ENCODE assay signal across 8 cellular contexts in genomic region chr5:43556607-43556856, GRCh38. TPM values are rescaled to one million over a fixed set of nuclear protein-coding genes. Genes with fewer than 3 reads are reported as not detected.
DNase-seq lines count a peak whose midpoint lies in the region; ATAC-seq and TF ChIP-seq lines count a peak whose summit lies in the region.
"Not testable (repeated sequence)": the region's sequence is repeated elsewhere in the genome, so short reads cannot be mapped to it uniquely, and the experiment has no call there.

No MANE protein-coding gene starts in this region.

- peak overlapping the region; percentile 73 to 88 for H3K9ac ChIP-seq in colonic mucosa (ENCODE audit: low read depth in 2 of 2, low read length in 2 of 2)
- peak overlapping the region; percentile 100 for H3K9ac ChIP-seq in iPS-18a (ENCODE audit: low read length)

- H3K27ac ChIP-seq in colonic mucosa (peak overlapping the region; percentile 99), iPS-18a (ENCODE audit: low read length) (peak overlapping the region; percentile 98), upper lobe of right lung (peak overlapping the region; percentile 98)

- peaks cover 40% of the 10 kb centered on the region for H3K4me1 ChIP-seq in HAP-1
- peaks cover 15% of the 10 kb centered on the region for H3K4me1 ChIP-seq in colonic mucosa
- H3K4me1 ChIP-seq in iPS-18a (ENCODE audit: control insufficient read depth, low read depth, low read length) = not testable (repeated sequence)
- H3K4me1 ChIP-seq in upper lobe of right lung = peaks cover 24% of the 10 kb centered on the region

- in situ Hi-C loops in HAP-1 (cut with MboI; ENCODE audit: low sequenced_read_pairs) = not testable (repeated sequence)

- TF ChIP-seq POLR2A in GM18505 (IDR thresholded peaks at IDR 0.05; ENCODE audit: borderline replicate concordance, extremely low read depth, insufficient read depth, insufficient read length) = not testable (repeated sequence)

- not testable (repeated sequence) for H3K9me3 ChIP-seq in HAP-1; colonic mucosa; iPS-18a (ENCODE audit: control insufficient read depth, low read depth, low read length); upper lobe of right lung

- not testable (repeated sequence) for H3K27ac Mint-ChIP-seq in WTC11; osteocyte (ENCODE audit: unreplicated experiment)

- peak overlapping the region; percentile 79 for H3K4me3 ChIP-seq in HAP-1
- H3K4me3 ChIP-seq in colonic mucosa = peak overlapping the region; percentile 78
- H3K4me3 ChIP-seq in iPS-18a (ENCODE audit: low read length) = peak overlapping the region; percentile 100
- H3K4me3 ChIP-seq in upper lobe of right lung = peak overlapping the region; percentile 74

- H3K9me3 Mint-ChIP-seq in WTC11; osteocyte (ENCODE audit: unreplicated experiment): not testable (repeated sequence)

- H3K4me1 Mint-ChIP-seq in WTC11 (peaks cover 19% of the 10 kb centered on the region), osteocyte (ENCODE audit: unreplicated experiment) (peaks cover 18% of the 10 kb centered on the region)

- POLR2A ChIA-PET in WTC11 (lab: Charles Lee) = interaction anchor here (1.6 kb wide), 1 partner anchor 46 kb away, joined by 6 read pairs; the partner anchor contains the start of gene NNT

- TF ChIP-seq CTCF in WTC11 (IDR thresholded peaks at IDR 0.05); colonic mucosa (IDR thresholded peaks at IDR 0.05); osteocyte (IDR thresholded peaks at IDR 0.05); upper lobe of right lung (IDR thresholded peaks at IDR 0.05): not testable (repeated sequence)

- CTCF ChIA-PET in WTC11 (lab: Charles Lee) = interaction anchor here (1.3 kb wide), 1 partner anchor 75 kb away, joined by 3 read pairs; no protein-coding TSS in a partner anchor

- H3K4me3 Mint-ChIP-seq in WTC11 (peak overlapping the region; percentile 81; the same call in 1 of the 2 replicates), osteocyte (ENCODE audit: unreplicated experiment) (peak overlapping the region; percentile 76)

- H3K27me3 Mint-ChIP-seq in WTC11 (ENCODE audit: low read depth); osteocyte (ENCODE audit: unreplicated experiment): not testable (repeated sequence)

- ATAC-seq in GM18505 (IDR thresholded peaks at IDR 0.05; ENCODE audit: unreplicated experiment) (peak; percentile 92), HG03521 (IDR thresholded peaks at IDR 0.05; ENCODE audit: unreplicated experiment) (peak; percentile 92), upper lobe of right lung (peak; percentile 95)
- not testable (repeated sequence) for ATAC-seq in WTC11

- intact Hi-C loops in colonic mucosa (cut with DNase I) = loop anchor here (5.0 to 10.0 kb wide), 2 partner anchors 46 to 72 kb away; partner anchors contain the start of genes NNT and TMEM267
- intact Hi-C loops in upper lobe of right lung (cut with DNase I) = not testable (repeated sequence)

- H3K36me3 ChIP-seq in HAP-1 (replicated peaks) (peaks cover 32% of the 10 kb centered on the region), iPS-18a (ENCODE audit: control insufficient read depth, low read depth, low read length) (peaks cover 40% of the 10 kb centered on the region), upper lobe of right lung (peaks cover 27% of the 10 kb centered on the region)
- H3K36me3 ChIP-seq in colonic mucosa = not testable (repeated sequence)

- H3K36me3 Mint-ChIP-seq in WTC11; osteocyte (ENCODE audit: unreplicated experiment): not testable (repeated sequence)

- not testable (repeated sequence) for H3K27me3 ChIP-seq in HAP-1 (ENCODE audit: low read depth); colonic mucosa; iPS-18a (ENCODE audit: control insufficient read depth, insufficient read depth, low read length); upper lobe of right lung

- not testable (repeated sequence) for DNase-seq in HAP-1 (ENCODE audit: low spot score in 2 of 2); WTC11 (ENCODE audit: low spot score); osteocyte (ENCODE audit: extremely low spot score, unreplicated experiment); upper lobe of right lung
- peak; percentile 85 for DNase-seq in colonic mucosa

TF ChIP-seq in WTC11, 78 proteins besides CTCF, POLR2A, EP300 and RAD21:
- TF ChIP-seq ARID4B (CRISPR knock-in tag; IDR thresholded peaks at IDR 0.05; ENCODE audit: borderline replicate concordance) (0 out of 2 replicates have a peak, but pooled peaks have one; percentile 32), ZNF232 (CRISPR knock-in tag; IDR thresholded peaks at IDR 0.05) (0 out of 2 replicates have a peak, but pooled peaks have one; percentile 60), FOXP4 (CRISPR knock-in tag; IDR thresholded peaks at IDR 0.05) (peak; percentile 7; the same call in 1 of the 2 replicates)
TF ChIP-seq in WTC11: peak in this region for 3; not testable (repeated sequence) for 75.

RNA-seq across cellular contexts. Expression of gene PAIP1, which starts 0.3 kb away (rescaled TPM):
- total RNA-seq in WTC11 (2021) (82.5 to 85.2 TPM (median 83.5 TPM) in 3 replicates), colonic mucosa (10 to 100 TPM; 53.1 to 65.6 TPM), osteocyte (104 and 105 TPM in 2 replicates), upper lobe of right lung (82.3 TPM)

RNA-seq across cellular contexts. Expression of gene C5orf34, which starts 41.6 kb away (rescaled TPM):
- total RNA-seq in WTC11 (2021) (7.3 to 9.7 TPM (median 9.4 TPM) in 3 replicates), colonic mucosa (1 to 10 TPM; 1.9 to 5.0 TPM), osteocyte (1.5 and 1.7 TPM in 2 replicates), upper lobe of right lung (2.6 TPM)

RNA-seq across cellular contexts. Expression of gene NNT, which starts 46.4 kb away (rescaled TPM):
- total RNA-seq in WTC11 (2021) (32.0 to 37.6 TPM (median 33.1 TPM) in 3 replicates), colonic mucosa (100 to 1,000 TPM in 1 of 2 donors, 10 to 100 TPM in 1; 81.3 to 148 TPM), osteocyte (107 and 108 TPM in 2 replicates), upper lobe of right lung (67.7 TPM)
